23 cellular contexts compared by ENCODE assay signal in genomic region chr3:125105116-125105515, GRCh38.
"Had no signal": no experiment of that assay in that cellular context is flagged by ENCODE, and none has a peak within 500 bp of the region (broad histone marks: within the 10 kb centered on the region; RNA-seq: fewer than 3 reads in every experiment).

No MANE protein-coding gene starts in this region.

- DNase-seq: colonic mucosa; effector CD4-positive, alpha-beta T cell; endodermal cell; gastrocnemius medialis; heart right ventricle; hypothalamus; kidney glomerular epithelial cell; mammary epithelial cell; naive thymus-derived CD4-positive, alpha-beta T cell; nucleus accumbens; ovary; sigmoid colon; stimulated activated CD4-positive, alpha-beta T cell treated with anti-CD3 and anti-CD28 coated beads, Interleukin-2, amount 100 ng/mL, for 24 hours; stimulated activated CD4-positive, alpha-beta T cell treated with anti-CD3 and anti-CD28 coated beads, Interleukin-4, amount 100 ng/mL, for 4 hours; stimulated activated naive CD4-positive, alpha-beta T cell; stomach; substantia nigra had no signal

- FAIRE-seq: endothelial cell of umbilical vein, islet of Langerhans had no signal

- H3K4me3 ChIP-seq: colonic mucosa, gastrocnemius medialis, heart right ventricle, neural progenitor cell, ovary, right atrium auricular region, sigmoid colon, skin epidermis, stomach, thoracic aorta had no signal

- H3K27ac ChIP-seq: colonic mucosa, gastrocnemius medialis, heart right ventricle, neural progenitor cell, ovary, right atrium auricular region, sigmoid colon, skin epidermis, stomach, thoracic aorta had no signal

- H3K27me3 ChIP-seq: colonic mucosa, gastrocnemius medialis, heart right ventricle, neural progenitor cell, ovary, right atrium auricular region, sigmoid colon, stomach had no signal

- H3K4me1 ChIP-seq: colonic mucosa, gastrocnemius medialis, neural progenitor cell had no signal

- H3K9me3 ChIP-seq: colonic mucosa, gastrocnemius medialis, ovary, right atrium auricular region, sigmoid colon, stomach had no signal

- H3K36me3 ChIP-seq: colonic mucosa, gastrocnemius medialis, heart right ventricle, neural progenitor cell, ovary, right atrium auricular region, sigmoid colon, thoracic aorta had no signal
